Comparison of ENCODE assay signal across 8 cellular contexts in the genomic region with DNA sequence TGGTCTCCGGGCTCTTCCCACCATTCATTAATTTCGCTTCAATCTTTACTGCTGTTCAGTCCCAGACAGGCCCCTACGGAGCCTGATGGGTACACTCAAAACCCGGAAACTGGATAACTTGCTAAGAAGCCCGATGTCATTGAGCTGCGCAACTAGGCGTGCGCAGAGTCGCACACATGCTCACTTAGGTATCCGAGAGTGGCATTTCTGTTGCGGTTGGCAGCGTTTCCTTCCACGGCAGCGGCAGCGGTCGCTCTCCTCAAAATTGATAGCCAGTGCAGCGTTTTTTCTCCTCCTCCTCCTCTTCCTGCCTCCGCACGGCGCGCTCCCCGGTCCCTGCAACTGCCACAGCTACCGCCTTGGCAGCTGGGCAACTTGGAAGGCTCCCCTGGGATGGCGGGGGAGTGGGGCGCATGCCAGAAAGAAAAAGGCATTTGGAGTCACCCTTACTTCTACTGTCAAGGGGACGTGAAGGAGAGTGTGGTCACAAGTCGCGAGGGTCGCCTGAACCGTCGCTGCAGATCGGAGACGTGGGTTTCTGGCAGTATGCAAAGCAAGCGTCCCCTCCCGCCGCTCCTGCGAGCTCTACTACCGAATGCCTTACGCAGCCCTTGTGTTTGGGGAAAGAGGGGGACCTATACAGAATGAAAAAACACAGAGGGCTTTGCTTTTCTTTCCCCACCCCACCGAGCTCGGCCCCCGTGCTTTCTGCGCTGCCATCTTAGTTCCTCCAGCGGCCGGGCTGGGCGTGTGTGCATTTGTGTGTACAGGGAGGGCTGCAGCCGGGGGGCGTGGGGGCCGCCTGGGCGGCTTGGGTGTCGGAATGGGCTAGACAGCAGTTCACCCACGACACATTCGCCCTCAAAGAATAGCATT. TPM values are rescaled to one million over a fixed set of nuclear protein-coding genes. Genes with fewer than 3 reads are reported as not detected.
A peak's percentile ranks its signal among the peaks of the same experiment; 100 is the strongest.
DNase-seq lines count a peak whose midpoint lies in the region; ATAC-seq and TF ChIP-seq lines count a peak whose summit lies in the region.

No MANE protein-coding gene starts in this region.

- H3K4me1 Mint-ChIP-seq in neural crest cell, result peaks cover 47% of the 10 kb centered on the region

- H3K27ac ChIP-seq in foreskin keratinocyte (no peak overlapping the region), stomach (peak overlapping the region; percentile 78 to 93 (median 88))

- no peaks in the 10 kb centered on the region for H3K36me3 Mint-ChIP-seq in neural crest cell (ENCODE audit: low read depth)

- no peaks in the 10 kb centered on the region for H3K9me3 Mint-ChIP-seq in neural crest cell

- no peaks in the 10 kb centered on the region for H3K27me3 Mint-ChIP-seq in neural crest cell (ENCODE audit: low read depth)

- peak; percentile 97 for DNase-seq in G401 (ENCODE audit: low spot score)
- peak; percentile 88 to 94 for DNase-seq in HAP-1 (ENCODE audit: low spot score in 2 of 2)
- peak; percentile 90 for DNase-seq in MG63
- peak; percentile 88 to 89 for DNase-seq in SHP77 (lab: John Stamatoyannopoulos, UW)
- peak; percentile 71 for DNase-seq in activated gamma-delta T cell (lab: John Stamatoyannopoulos, UW)
- peak; percentile 90 to 94 for DNase-seq in foreskin keratinocyte
- peak; percentile 64 for DNase-seq in neural crest cell (ENCODE audit: low read depth, low spot score)
- peak; percentile 83 for DNase-seq in stomach

- intact Hi-C loops in stomach (cut with DNase I; ENCODE audit: low total_unique reads), result no loop called here

- H3K27me3 ChIP-seq in HAP-1 (ENCODE audit: low read depth), result no peaks in the 10 kb centered on the region
- no peaks in the 10 kb centered on the region for H3K27me3 ChIP-seq in MG63
- H3K27me3 ChIP-seq in foreskin keratinocyte, result no peaks in the 10 kb centered on the region
- H3K27me3 ChIP-seq in stomach, result no peaks in the 10 kb centered on the region

- H3K27ac Mint-ChIP-seq in neural crest cell (ENCODE audit: unreplicated experiment), result peak overlapping the region; percentile 98

- TF ChIP-seq POLR2A in stomach (IDR thresholded peaks at IDR 0.05), result no peak

- peak; percentile 70 for ATAC-seq in foreskin keratinocyte

- H3K9me3 ChIP-seq in HAP-1 (no peaks in the 10 kb centered on the region), MG63 (no peaks in the 10 kb centered on the region), stomach (no peaks in the 10 kb centered on the region)

- peak overlapping the region; percentile 62 for H3K4me3 ChIP-seq in HAP-1
- H3K4me3 ChIP-seq in MG63, result peak overlapping the region; percentile 75
- H3K4me3 ChIP-seq in stomach, result peak overlapping the region; percentile 67 to 94 (median 82)

- peak overlapping the region; percentile 90 for H3K4me3 Mint-ChIP-seq in neural crest cell

- in situ Hi-C loops in G401 (cut with HindIII; ENCODE audit: low sequenced_read_pairs), result no loop called here
- in situ Hi-C loops in HAP-1 (cut with MboI; ENCODE audit: low sequenced_read_pairs), result loop anchor here (5.0 kb wide), 1 partner anchor 148 kb away; no protein-coding TSS in a partner anchor

- H3K36me3 ChIP-seq in HAP-1 (replicated peaks) (no peaks in the 10 kb centered on the region), MG63 (no peaks in the 10 kb centered on the region), stomach (no peaks in the 10 kb centered on the region)

- WGBS in stomach, 5 donors, result 0 to 1% (median 0%) methylated on average over 52 to 53 of the region's 53 CpGs

- no peak for TF ChIP-seq CTCF in foreskin keratinocyte (conservative IDR thresholded peaks at IDR 0.05)
- TF ChIP-seq CTCF in neural crest cell (conservative IDR thresholded peaks at IDR 0.05), result no peak
- no peak for TF ChIP-seq CTCF in stomach (IDR thresholded peaks at IDR 0.05)

- TF ChIP-seq EP300 in stomach (IDR thresholded peaks at IDR 0.05), result no peak

- H3K4me1 ChIP-seq in HAP-1 (peaks cover 26% of the 10 kb centered on the region), foreskin keratinocyte (peaks cover 15% of the 10 kb centered on the region), stomach (peaks cover 3 to 38% (median 33%) of the 10 kb centered on the region in 4 donors)

RNA-seq across cellular contexts. Expression of gene MYCBP2, which starts 2.5 kb away (rescaled TPM):
- total RNA-seq in G401 (2014; rRNA removed; shearing (Covaris generic)), result 7.9 and 9.2 TPM in 2 replicates
- total RNA-seq in MG63 (2014; rRNA removed; shearing (Covaris generic); ENCODE audit: low replicate concordance), result 3.8 and 20.5 TPM in 2 replicates
- 65.2 and 65.7 TPM in 2 replicates for total RNA-seq in foreskin keratinocyte
- polyA plus RNA-seq in foreskin keratinocyte, result 15.5 and 16.3 TPM in 2 replicates
- 73.2 and 75.4 TPM in 2 replicates for total RNA-seq in neural crest cell
- total RNA-seq in stomach, result 100 to 1,000 TPM in 4 of 5 donors, 10 to 100 TPM in 1; 25.0 to 194 (median 113) TPM
- polyA plus RNA-seq in stomach, result 10 to 100 TPM; 15.6 to 28.0 (median 19.4) TPM
